10 cellular contexts compared by ENCODE assay signal in the genomic region with DNA sequence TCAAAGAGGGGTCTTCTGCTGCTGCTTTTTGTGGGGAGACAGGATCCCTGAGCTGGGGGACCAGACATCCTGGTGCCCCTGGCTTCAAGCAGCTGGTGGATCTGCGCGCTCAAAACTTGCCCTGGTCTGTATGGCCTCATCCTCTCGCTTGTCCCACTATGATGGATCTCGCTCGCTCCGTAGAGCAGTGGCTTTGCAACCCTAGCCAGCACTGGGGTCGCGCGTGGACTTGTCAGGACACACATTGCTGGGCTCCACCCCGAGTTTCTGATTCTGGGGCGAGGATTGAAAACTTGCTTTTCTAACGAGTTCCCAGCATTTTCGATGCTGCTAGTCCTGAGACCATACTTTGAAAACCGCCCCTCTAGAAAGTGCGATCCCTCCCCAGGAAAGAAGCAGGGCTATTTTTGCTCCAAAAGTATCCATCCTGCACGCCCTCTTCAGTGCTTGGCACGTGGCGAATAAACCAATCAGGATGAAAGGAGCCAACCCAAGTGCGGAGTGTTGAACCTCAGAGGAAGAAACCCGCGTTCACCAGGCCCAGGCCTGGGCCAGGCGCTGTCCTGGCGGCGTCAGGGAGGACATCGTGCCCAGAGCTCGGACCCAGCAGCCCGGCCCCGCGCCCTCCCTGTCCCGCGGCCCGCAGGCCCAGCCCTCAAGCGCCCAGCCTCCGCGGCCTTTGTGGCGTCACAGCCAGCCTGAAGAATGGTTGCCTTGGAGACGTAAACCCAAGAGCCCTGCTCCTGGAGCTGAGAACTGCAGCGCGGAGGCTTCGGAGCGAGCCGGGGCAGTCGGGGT. TPM values are rescaled to one million over a fixed set of nuclear protein-coding genes. Genes with fewer than 3 reads are reported as not detected.
DNase-seq lines count a peak whose midpoint lies in the region; ATAC-seq, FAIRE-seq and TF ChIP-seq lines count a peak whose summit lies in the region.
"Had no signal": no experiment of that assay in that cellular context is flagged by ENCODE, and none has a peak within 500 bp of the region (broad histone marks: within the 10 kb centered on the region; RNA-seq: fewer than 3 reads in every experiment).

Gene CFAP100, plus strand, starts transcription at position 731 of the 798 bp plus-strand sequence. CDS start 1,092 bp downstream, outside the sequence.

- peaks cover 3% of the 10 kb centered on the region for H3K4me1 ChIP-seq in adipocyte (ENCODE audit: control insufficient read depth, insufficient read depth, low read length)
- peaks cover 2 to 9% of the 10 kb centered on the region in 2 experiments for H3K4me1 ChIP-seq in trophoblast cell (ENCODE audit: control insufficient read depth in 1 of 2, insufficient read depth in 2 of 2, low read length in 2 of 2)
- no peaks in the 10 kb centered on the region for H3K4me1 ChIP-seq in Caco-2

- BruUV-seq in Caco-2 (replicated peaks; lab: Mats Ljungman, UMichigan), result no TSS peak

- DNase-seq in DMS79 treated with DMSO at 0.1 percent for 48 hours (lab: John Stamatoyannopoulos, UW) (peak; percentile 66), adipocyte (ENCODE audit: low read depth) (peak; percentile 42), left cardiac atrium (peak; percentile 51), trophoblast cell (peak in 1 of 2 donors; percentile 36), urothelium cell line (ENCODE audit: low spot score) (no peak), Caco-2 (no peak), OCI-M2 (lab: John Stamatoyannopoulos, UW; ENCODE audit: unreplicated experiment) (no peak)
- DNase-seq: activated CD4-positive, alpha-beta T cell treated with anti-CD3 and anti-CD28 coated beads for 1 hour; EL had no signal

- H3K9me3 ChIP-seq in adipocyte (ENCODE audit: control insufficient read depth, low read length) (no peaks in the 10 kb centered on the region), trophoblast cell (ENCODE audit: insufficient read depth, low read depth, low read length) (peaks cover 1% of the 10 kb centered on the region), Caco-2 (no peaks in the 10 kb centered on the region)

- H3K4me3 Mint-ChIP-seq in Caco-2 (ENCODE audit: unreplicated experiment), result no peak within 1 kb of the TSS

- H2AK5ac ChIP-seq in trophoblast cell (ENCODE audit: low read length), result no peak within 1 kb of the TSS

- no peaks in the 10 kb centered on the region for H3K79me1 ChIP-seq in trophoblast cell (ENCODE audit: low read length)

- H3K9ac ChIP-seq in adipocyte (ENCODE audit: low read length) (no peak within 1 kb of the TSS), trophoblast cell (ENCODE audit: low read length) (no peak within 1 kb of the TSS)

- no peak for TF ChIP-seq CTCF in Caco-2 (IDR thresholded peaks at IDR 0.05; ENCODE audit: insufficient read depth in 1 of 2, low read depth in 1 of 2, low read length in 1 of 2, severe bottlenecking in 1 of 2, unreplicated experiment in 1 of 2)

- no peak within 1 kb of the TSS for H3K27ac Mint-ChIP-seq in Caco-2 (ENCODE audit: unreplicated experiment)

- no peak within 1 kb of the TSS for H3K18ac ChIP-seq in trophoblast cell (ENCODE audit: low read length)

- H2BK120ac ChIP-seq in trophoblast cell (ENCODE audit: insufficient read depth, low read length, poor library complexity), result no peak within 1 kb of the TSS

- whole genome bisulfite sequencing in trophoblast cell (ENCODE audit: extremely low coverage, insufficient coverage, insufficient read length), result no CpG with 5 or more reads among the region's 43 CpGs

- no peak within 1 kb of the TSS for H3K27ac ChIP-seq in trophoblast cell (ENCODE audit: low read depth, low read length)

- no peaks in the 10 kb centered on the region for H3K36me3 Mint-ChIP-seq in Caco-2 (ENCODE audit: insufficient read depth, unreplicated experiment)

- H3K79me2 ChIP-seq in trophoblast cell (ENCODE audit: control insufficient read depth, insufficient read depth, low read length, poor library complexity), result no peaks in the 10 kb centered on the region

- peak within 1 kb of the TSS; percentile 50 for H3K4me2 ChIP-seq in trophoblast cell (ENCODE audit: low read length)

- H2BK5ac ChIP-seq in trophoblast cell (ENCODE audit: low read depth, low read length, poor library complexity), result no peak within 1 kb of the TSS

- CTCF ChIA-PET in Caco-2 (lab: Charles Lee), result no interaction called here

- H4K91ac ChIP-seq in trophoblast cell (ENCODE audit: low read depth, low read length), result no peak within 1 kb of the TSS

- H3K23ac ChIP-seq in trophoblast cell (ENCODE audit: low read length), result no peak within 1 kb of the TSS

- peak; percentile 67 to 71 for ATAC-seq in left cardiac atrium
- ATAC-seq in HG02588 (IDR thresholded peaks at IDR 0.05; ENCODE audit: unreplicated experiment), result no peak

- H3K27me3 Mint-ChIP-seq in Caco-2 (ENCODE audit: insufficient read depth, unreplicated experiment), result peaks cover 9% of the 10 kb centered on the region

- no peak within 1 kb of the TSS for H4K8ac ChIP-seq in trophoblast cell (ENCODE audit: low read depth, low read length)

- no peak within 1 kb of the TSS for H4K12ac ChIP-seq in trophoblast cell (ENCODE audit: low read depth, low read length)

- FAIRE-seq in urothelium cell line (lab: Jason Lieb, UNC), result no peak

- peaks cover 5% of the 10 kb centered on the region for H3K4me1 Mint-ChIP-seq in Caco-2 (ENCODE audit: low read depth, unreplicated experiment)

- peak within 1 kb of the TSS; percentile 25 for H2AFZ ChIP-seq in trophoblast cell (ENCODE audit: insufficient read depth, low read length, poor library complexity)

- H3K9me3 Mint-ChIP-seq in Caco-2 (ENCODE audit: unreplicated experiment), result no peaks in the 10 kb centered on the region

- intact Hi-C loops in left cardiac atrium (cut with DNase I) (loop anchor here (5.0 to 10.0 kb wide), 2 partner anchors 260 to 262 kb away; no protein-coding TSS in a partner anchor), Caco-2 (cut with micrococcal nuclease; ENCODE audit: unreplicated experiment) (no loop called here)

- H3K4me3 ChIP-seq in adipocyte (ENCODE audit: low read length) (no peak within 1 kb of the TSS), trophoblast cell (ENCODE audit: low read depth, low read length) (no peak within 1 kb of the TSS), Caco-2 (ENCODE audit: low read depth, low read length) (no peak within 1 kb of the TSS)

- H3K14ac ChIP-seq in trophoblast cell (ENCODE audit: low read length), result no peak within 1 kb of the TSS

- H3K36me3 ChIP-seq in adipocyte (ENCODE audit: control insufficient read depth, insufficient read depth, low read length, severe bottlenecking) (no peaks in the 10 kb centered on the region), trophoblast cell (ENCODE audit: control insufficient read depth in 1 of 2, insufficient read depth in 2 of 2, low read length in 2 of 2) (no peaks in the 10 kb centered on the region), Caco-2 (ENCODE audit: control insufficient read depth, insufficient read depth, low read length) (no peaks in the 10 kb centered on the region)

- POLR2A ChIA-PET in Caco-2 (lab: Charles Lee), result no interaction called here

- H3K27me3 ChIP-seq in adipocyte (replicated peaks; ENCODE audit: control insufficient read depth, insufficient read depth, low read length) (peaks cover 44% of the 10 kb centered on the region), trophoblast cell (ENCODE audit: insufficient read depth, low read length) (peaks cover 19% of the 10 kb centered on the region), Caco-2 (replicated peaks; ENCODE audit: control insufficient read depth, insufficient read depth, low read length) (no peaks in the 10 kb centered on the region; the same call in 1 of the 2 replicates)

- H2BK12ac ChIP-seq in trophoblast cell (ENCODE audit: low read length), result no peak within 1 kb of the TSS

- H3K4ac ChIP-seq in trophoblast cell (ENCODE audit: low read depth, low read length), result no peak within 1 kb of the TSS

RNA-seq across cellular contexts. Expression of gene CFAP100, which starts in this region (rescaled TPM):
- total RNA-seq in left cardiac atrium, result not detected
- polyA plus RNA-seq in trophoblast cell (2013), result not detected in 2 replicates
- total RNA-seq in Caco-2 (2022), result not detected in 2 replicates

Comparison
In these comparisons a context has a peak if more than half of its experiments do, and no peak if none do; other contexts are left out.
1. Peak in DNase-seq and ATAC-seq in left cardiac atrium; RNA of the gene not detected or under 1 TPM.
2. DNase-seq: peak in DMS79 treated with DMSO at 0.1 percent for 48 hours (single experiment) and adipocyte (single experiment); none in urothelium cell line (single experiment), Caco-2 (0 of 2) and OCI-M2 (single experiment).